Comparison of ENCODE assay signal across 1 cellular context in genomic region chr3:48222616-48223513, GRCh38.
TF ChIP-seq lines count a peak whose summit lies in the region.

Gene CAMP (plus strand): TSS chr3:48223495. CDS start chr3:48223512, 17 bp downstream.

TF ChIP-seq in HepG2, 621 proteins besides CTCF, POLR2A, EP300 and RAD21 (continued from another document and continues in another):
- TF ChIP-seq MLXIP (CRISPR knock-in tag; IDR thresholded peaks at IDR 0.05; ENCODE audit: borderline replicate concordance) (no peak), GLMP (CRISPR knock-in tag; IDR thresholded peaks at IDR 0.05; ENCODE audit: borderline replicate concordance) (no peak), GATAD2A (CRISPR knock-in tag; IDR thresholded peaks at IDR 0.05) (peak; percentile 65; the same call in 1 of the 2 replicates), PAX8 (CRISPR knock-in tag; IDR thresholded peaks at IDR 0.05; ENCODE audit: borderline replicate concordance) (no peak), ZBTB20 (CRISPR knock-in tag; IDR thresholded peaks at IDR 0.05; ENCODE audit: borderline replicate concordance, low read depth) (no peak), ZNF317 (CRISPR knock-in tag; IDR thresholded peaks at IDR 0.05) (no peak), ZNF776 (CRISPR knock-in tag; IDR thresholded peaks at IDR 0.05) (no peak), ZNF496 (CRISPR knock-in tag; IDR thresholded peaks at IDR 0.05; ENCODE audit: insufficient replicate concordance) (no peak), PAWR (CRISPR knock-in tag; IDR thresholded peaks at IDR 0.05; ENCODE audit: borderline replicate concordance) (no peak), CEBPG (CRISPR knock-in tag; IDR thresholded peaks at IDR 0.05) (peak; percentile 83), ZFX (CRISPR knock-in tag; IDR thresholded peaks at IDR 0.05; ENCODE audit: low read depth) (0 out of 2 replicates have a peak, but pooled peaks have one; percentile 16), HMG20B (CRISPR knock-in tag; conservative IDR thresholded peaks at IDR 0.05) (no peak), ZNF562 (CRISPR knock-in tag; IDR thresholded peaks at IDR 0.05; ENCODE audit: borderline replicate concordance) (no peak), POLR2G (IDR thresholded peaks at IDR 0.05; ENCODE audit: low read depth, low read length) (no peak), ZNF839 (CRISPR knock-in tag; IDR thresholded peaks at IDR 0.05; ENCODE audit: borderline replicate concordance) (no peak), SCMH1 (CRISPR knock-in tag; IDR thresholded peaks at IDR 0.05; ENCODE audit: borderline replicate concordance) (no peak), ZNF780A (CRISPR knock-in tag; IDR thresholded peaks at IDR 0.05) (no peak), NCOA5 (CRISPR knock-in tag; IDR thresholded peaks at IDR 0.05) (no peak), YY1 (IDR thresholded peaks at IDR 0.05; ENCODE audit: insufficient read depth, insufficient replicate concordance, low read depth, low read length) (no peak), CBFB (CRISPR knock-in tag; IDR thresholded peaks at IDR 0.05) (no peak), ZNF619 (CRISPR knock-in tag; IDR thresholded peaks at IDR 0.05) (no peak), NFAT5 (CRISPR knock-in tag; IDR thresholded peaks at IDR 0.05) (no peak), ZNF576 (CRISPR knock-in tag; IDR thresholded peaks at IDR 0.05) (no peak), NR2F1 (CRISPR knock-in tag; IDR thresholded peaks at IDR 0.05) (no peak), ZNF232 (CRISPR knock-in tag; IDR thresholded peaks at IDR 0.05; ENCODE audit: borderline replicate concordance) (no peak), U2AF2 (IDR thresholded peaks at IDR 0.05; ENCODE audit: low read depth, low read length) (no peak), KLF9 (CRISPR knock-in tag; IDR thresholded peaks at IDR 0.05; ENCODE audit: low read depth) (no peak), ZNF446 (CRISPR knock-in tag; IDR thresholded peaks at IDR 0.05) (no peak), RELA (CRISPR knock-in tag; IDR thresholded peaks at IDR 0.05) (no peak), ATF4 (CRISPR knock-in tag; IDR thresholded peaks at IDR 0.05) (peak in 1 of 2 experiments; percentile 67; a peak in 2 of 4 replicates), TBL1XR1 (IDR thresholded peaks at IDR 0.05; ENCODE audit: borderline replicate concordance, low read length, partially characterized antibody) (no peak), KDM2A (CRISPR knock-in tag; IDR thresholded peaks at IDR 0.05; ENCODE audit: borderline replicate concordance, low read depth) (peak; percentile 47; the same call in 1 of the 2 replicates), ZNF7 (CRISPR knock-in tag; IDR thresholded peaks at IDR 0.05) (no peak)
- TF ChIP-seq, protein P1, sequence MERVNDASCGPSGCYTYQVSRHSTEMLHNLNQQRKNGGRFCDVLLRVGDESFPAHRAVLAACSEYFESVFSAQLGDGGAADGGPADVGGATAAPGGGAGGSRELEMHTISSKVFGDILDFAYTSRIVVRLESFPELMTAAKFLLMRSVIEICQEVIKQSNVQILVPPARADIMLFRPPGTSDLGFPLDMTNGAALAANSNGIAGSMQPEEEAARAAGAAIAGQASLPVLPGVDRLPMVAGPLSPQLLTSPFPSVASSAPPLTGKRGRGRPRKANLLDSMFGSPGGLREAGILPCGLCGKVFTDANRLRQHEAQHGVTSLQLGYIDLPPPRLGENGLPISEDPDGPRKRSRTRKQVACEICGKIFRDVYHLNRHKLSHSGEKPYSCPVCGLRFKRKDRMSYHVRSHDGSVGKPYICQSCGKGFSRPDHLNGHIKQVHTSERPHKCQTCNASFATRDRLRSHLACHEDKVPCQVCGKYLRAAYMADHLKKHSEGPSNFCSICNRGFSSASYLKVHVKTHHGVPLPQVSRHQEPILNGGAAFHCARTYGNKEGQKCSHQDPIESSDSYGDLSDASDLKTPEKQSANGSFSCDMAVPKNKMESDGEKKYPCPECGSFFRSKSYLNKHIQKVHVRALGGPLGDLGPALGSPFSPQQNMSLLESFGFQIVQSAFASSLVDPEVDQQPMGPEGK (CRISPR knock-in tag; IDR thresholded peaks at IDR 0.05), result peak; percentile 68
- TF ChIP-seq, protein P2, sequence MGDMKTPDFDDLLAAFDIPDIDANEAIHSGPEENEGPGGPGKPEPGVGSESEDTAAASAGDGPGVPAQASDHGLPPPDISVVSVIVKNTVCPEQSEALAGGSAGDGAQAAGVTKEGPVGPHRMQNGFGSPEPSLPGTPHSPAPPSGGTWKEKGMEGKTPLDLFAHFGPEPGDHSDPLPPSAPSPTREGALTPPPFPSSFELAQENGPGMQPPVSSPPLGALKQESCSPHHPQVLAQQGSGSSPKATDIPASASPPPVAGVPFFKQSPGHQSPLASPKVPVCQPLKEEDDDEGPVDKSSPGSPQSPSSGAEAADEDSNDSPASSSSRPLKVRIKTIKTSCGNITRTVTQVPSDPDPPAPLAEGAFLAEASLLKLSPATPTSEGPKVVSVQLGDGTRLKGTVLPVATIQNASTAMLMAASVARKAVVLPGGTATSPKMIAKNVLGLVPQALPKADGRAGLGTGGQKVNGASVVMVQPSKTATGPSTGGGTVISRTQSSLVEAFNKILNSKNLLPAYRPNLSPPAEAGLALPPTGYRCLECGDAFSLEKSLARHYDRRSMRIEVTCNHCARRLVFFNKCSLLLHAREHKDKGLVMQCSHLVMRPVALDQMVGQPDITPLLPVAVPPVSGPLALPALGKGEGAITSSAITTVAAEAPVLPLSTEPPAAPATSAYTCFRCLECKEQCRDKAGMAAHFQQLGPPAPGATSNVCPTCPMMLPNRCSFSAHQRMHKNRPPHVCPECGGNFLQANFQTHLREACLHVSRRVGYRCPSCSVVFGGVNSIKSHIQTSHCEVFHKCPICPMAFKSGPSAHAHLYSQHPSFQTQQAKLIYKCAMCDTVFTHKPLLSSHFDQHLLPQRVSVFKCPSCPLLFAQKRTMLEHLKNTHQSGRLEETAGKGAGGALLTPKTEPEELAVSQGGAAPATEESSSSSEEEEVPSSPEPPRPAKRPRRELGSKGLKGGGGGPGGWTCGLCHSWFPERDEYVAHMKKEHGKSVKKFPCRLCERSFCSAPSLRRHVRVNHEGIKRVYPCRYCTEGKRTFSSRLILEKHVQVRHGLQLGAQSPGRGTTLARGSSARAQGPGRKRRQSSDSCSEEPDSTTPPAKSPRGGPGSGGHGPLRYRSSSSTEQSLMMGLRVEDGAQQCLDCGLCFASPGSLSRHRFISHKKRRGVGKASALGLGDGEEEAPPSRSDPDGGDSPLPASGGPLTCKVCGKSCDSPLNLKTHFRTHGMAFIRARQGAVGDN (CRISPR knock-in tag; IDR thresholded peaks at IDR 0.05), result 0 out of 2 replicates have a peak, but pooled peaks have one; percentile 15
- TF ChIP-seq, protein P3, sequence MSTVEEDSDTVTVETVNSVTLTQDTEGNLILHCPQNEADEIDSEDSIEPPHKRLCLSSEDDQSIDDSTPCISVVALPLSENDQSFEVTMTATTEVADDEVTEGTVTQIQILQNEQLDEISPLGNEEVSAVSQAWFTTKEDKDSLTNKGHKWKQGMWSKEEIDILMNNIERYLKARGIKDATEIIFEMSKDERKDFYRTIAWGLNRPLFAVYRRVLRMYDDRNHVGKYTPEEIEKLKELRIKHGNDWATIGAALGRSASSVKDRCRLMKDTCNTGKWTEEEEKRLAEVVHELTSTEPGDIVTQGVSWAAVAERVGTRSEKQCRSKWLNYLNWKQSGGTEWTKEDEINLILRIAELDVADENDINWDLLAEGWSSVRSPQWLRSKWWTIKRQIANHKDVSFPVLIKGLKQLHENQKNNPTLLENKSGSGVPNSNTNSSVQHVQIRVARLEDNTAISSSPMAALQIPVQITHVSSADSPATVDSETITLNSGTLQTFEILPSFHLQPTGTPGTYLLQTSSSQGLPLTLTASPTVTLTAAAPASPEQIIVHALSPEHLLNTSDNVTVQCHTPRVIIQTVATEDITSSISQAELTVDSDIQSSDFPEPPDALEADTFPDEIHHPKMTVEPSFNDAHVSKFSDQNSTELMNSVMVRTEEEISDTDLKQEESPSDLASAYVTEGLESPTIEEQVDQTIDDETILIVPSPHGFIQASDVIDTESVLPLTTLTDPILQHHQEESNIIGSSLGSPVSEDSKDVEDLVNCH (CRISPR knock-in tag; IDR thresholded peaks at IDR 0.05), result no peak
- TF ChIP-seq, protein P4, sequence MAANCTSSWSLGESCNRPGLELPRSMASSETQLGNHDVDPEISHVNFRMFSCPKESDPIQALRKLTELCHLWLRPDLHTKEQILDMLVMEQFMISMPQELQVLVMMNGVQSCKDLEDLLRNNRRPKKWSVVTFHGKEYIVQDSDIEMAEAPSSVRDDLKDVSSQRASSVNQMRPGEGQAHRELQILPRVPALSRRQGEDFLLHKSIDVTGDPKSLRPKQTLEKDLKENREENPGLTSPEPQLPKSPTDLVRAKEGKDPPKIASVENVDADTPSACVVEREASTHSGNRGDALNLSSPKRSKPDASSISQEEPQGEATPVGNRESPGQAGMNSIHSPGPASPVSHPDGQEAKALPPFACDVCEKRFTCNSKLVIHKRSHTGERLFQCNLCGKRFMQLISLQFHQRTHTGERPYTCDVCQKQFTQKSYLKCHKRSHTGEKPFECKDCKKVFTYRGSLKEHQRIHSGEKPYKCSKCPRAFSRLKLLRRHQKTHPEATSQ (CRISPR knock-in tag; IDR thresholded peaks at IDR 0.05; ENCODE audit: borderline replicate concordance), result no peak
- TF ChIP-seq, protein P5, sequence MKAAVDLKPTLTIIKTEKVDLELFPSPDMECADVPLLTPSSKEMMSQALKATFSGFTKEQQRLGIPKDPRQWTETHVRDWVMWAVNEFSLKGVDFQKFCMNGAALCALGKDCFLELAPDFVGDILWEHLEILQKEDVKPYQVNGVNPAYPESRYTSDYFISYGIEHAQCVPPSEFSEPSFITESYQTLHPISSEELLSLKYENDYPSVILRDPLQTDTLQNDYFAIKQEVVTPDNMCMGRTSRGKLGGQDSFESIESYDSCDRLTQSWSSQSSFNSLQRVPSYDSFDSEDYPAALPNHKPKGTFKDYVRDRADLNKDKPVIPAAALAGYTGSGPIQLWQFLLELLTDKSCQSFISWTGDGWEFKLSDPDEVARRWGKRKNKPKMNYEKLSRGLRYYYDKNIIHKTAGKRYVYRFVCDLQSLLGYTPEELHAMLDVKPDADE (CRISPR knock-in tag; IDR thresholded peaks at IDR 0.05), result no peak
